In the genomic region with DNA sequence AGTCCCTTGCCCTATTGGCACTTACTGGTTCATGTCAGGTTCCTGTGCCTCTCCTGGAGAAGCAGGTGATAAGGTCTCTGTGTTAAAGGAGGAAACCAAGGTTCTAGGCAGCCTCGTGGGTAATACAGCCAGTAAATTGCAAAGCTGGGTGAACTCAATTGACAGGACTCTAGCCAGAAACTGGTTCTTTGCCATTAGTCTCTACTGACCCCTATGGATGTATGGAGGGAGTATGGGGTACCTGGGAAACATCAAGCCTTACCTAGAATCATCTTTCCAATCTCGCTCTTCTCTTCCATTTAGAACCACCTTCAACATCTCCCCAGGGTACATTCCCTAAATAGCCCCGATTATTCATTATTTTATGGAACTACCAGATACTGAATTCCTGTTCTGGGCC, we compare ENCODE assay signal across 18 cellular contexts.
"Had no signal": no experiment of that assay in that cellular context is flagged by ENCODE, and none has a peak within 500 bp of the region (broad histone marks: within the 10 kb centered on the region; RNA-seq: fewer than 3 reads in every experiment).

No MANE protein-coding gene starts in this region.

- H3K4me1 Mint-ChIP-seq: activated CD4-positive, alpha-beta T cell treated with anti-CD3 and anti-CD28 coated beads, Interleukin-2, amount 10 ng/mL, durations not matched to agents 7 days and 5 days; activated naive CD4-positive, alpha-beta T cell treated with anti-CD3 and anti-CD28 coated beads, Interleukin-2, amount 10 ng/mL, durations not matched to agents 7 days and 5 days; immature natural killer cell; neural crest cell had no signal

- H3K36me3 ChIP-seq: stomach, thoracic aorta had no signal

- DNase-seq: activated CD4-positive, alpha-beta T cell treated with anti-CD3 and anti-CD28 coated beads, Interleukin-2, amount 10 ng/mL, durations not matched to agents 7 days and 5 days; activated CD4-positive, CD25-positive, alpha-beta regulatory T cell; activated CD8-positive, alpha-beta memory T cell treated with anti-CD3 and anti-CD28 coated beads for 24 hours; activated naive CD4-positive, alpha-beta T cell treated with anti-CD3 and anti-CD28 coated beads, Interleukin-2, amount 10 ng/mL, durations not matched to agents 7 days and 5 days; activated T-cell treated with anti-CD3 and anti-CD28 coated beads for 4 hours; effector memory CD4-positive, alpha-beta T cell; hypothalamus; immature natural killer cell; retina; stimulated activated CD4-positive, alpha-beta T cell treated with anti-CD3 and anti-CD28 coated beads, Interleukin-4, amount 100 ng/mL, for 4 hours; stomach had no signal

- H3K27ac ChIP-seq: coronary artery, epithelial cell of prostate, skin epidermis, stomach, thoracic aorta had no signal

- H3K27ac Mint-ChIP-seq: activated CD4-positive, alpha-beta T cell treated with anti-CD3 and anti-CD28 coated beads, Interleukin-2, amount 10 ng/mL, durations not matched to agents 7 days and 5 days; activated naive CD4-positive, alpha-beta T cell treated with anti-CD3 and anti-CD28 coated beads, Interleukin-2, amount 10 ng/mL, durations not matched to agents 7 days and 5 days; activated T-helper 2 cell treated with anti-CD3 and anti-CD28 coated beads, Interferon-gamma antibody, Interleukin-2, Interleukin-4, amounts not matched to agents 10 μg/mL and 5 μg/mL and 100 μg/mL, durations not matched to agents 14 hours and 24 hours and 36 hours; immature natural killer cell; T-helper 1 cell treated with Interleukin-12 subunit alpha and Interleukin-12 subunit beta and Interleukin-4 antibody, amounts not matched to agents 30 μg/mL and 1 μg/mL, for 36 hours had no signal

- H3K9me3 ChIP-seq: stomach, thoracic aorta had no signal

- H3K27me3 ChIP-seq: stomach had no signal

- H3K27me3 Mint-ChIP-seq: activated CD4-positive, alpha-beta T cell treated with anti-CD3 and anti-CD28 coated beads, Interleukin-2, amount 10 ng/mL, durations not matched to agents 7 days and 5 days; activated naive CD4-positive, alpha-beta T cell treated with anti-CD3 and anti-CD28 coated beads, Interleukin-2, amount 10 ng/mL, durations not matched to agents 7 days and 5 days had no signal

- H3K4me3 ChIP-seq: coronary artery, skin epidermis, stomach, thoracic aorta had no signal

- H3K9me3 Mint-ChIP-seq: activated CD4-positive, alpha-beta T cell treated with anti-CD3 and anti-CD28 coated beads, Interleukin-2, amount 10 ng/mL, durations not matched to agents 7 days and 5 days; activated naive CD4-positive, alpha-beta T cell treated with anti-CD3 and anti-CD28 coated beads, Interleukin-2, amount 10 ng/mL, durations not matched to agents 7 days and 5 days; activated T-helper 2 cell treated with anti-CD3 and anti-CD28 coated beads, Interferon-gamma antibody, Interleukin-2, Interleukin-4, amounts not matched to agents 10 μg/mL and 5 μg/mL and 100 μg/mL, durations not matched to agents 14 hours and 24 hours and 36 hours; immature natural killer cell; neural crest cell had no signal

- H3K4me3 Mint-ChIP-seq: activated CD4-positive, alpha-beta T cell treated with anti-CD3 and anti-CD28 coated beads, Interleukin-2, amount 10 ng/mL, durations not matched to agents 7 days and 5 days; activated naive CD4-positive, alpha-beta T cell treated with anti-CD3 and anti-CD28 coated beads, Interleukin-2, amount 10 ng/mL, durations not matched to agents 7 days and 5 days; immature natural killer cell; neural crest cell; T-helper 1 cell treated with Interleukin-12 subunit alpha and Interleukin-12 subunit beta and Interleukin-4 antibody, amounts not matched to agents 30 μg/mL and 1 μg/mL, for 36 hours had no signal

- H3K36me3 Mint-ChIP-seq: activated naive CD4-positive, alpha-beta T cell treated with anti-CD3 and anti-CD28 coated beads, Interleukin-2, amount 10 ng/mL, durations not matched to agents 7 days and 5 days; immature natural killer cell had no signal

- H3K4me1 ChIP-seq: stomach had no signal
